2 cellular contexts compared by ENCODE assay signal in the genomic region with DNA sequence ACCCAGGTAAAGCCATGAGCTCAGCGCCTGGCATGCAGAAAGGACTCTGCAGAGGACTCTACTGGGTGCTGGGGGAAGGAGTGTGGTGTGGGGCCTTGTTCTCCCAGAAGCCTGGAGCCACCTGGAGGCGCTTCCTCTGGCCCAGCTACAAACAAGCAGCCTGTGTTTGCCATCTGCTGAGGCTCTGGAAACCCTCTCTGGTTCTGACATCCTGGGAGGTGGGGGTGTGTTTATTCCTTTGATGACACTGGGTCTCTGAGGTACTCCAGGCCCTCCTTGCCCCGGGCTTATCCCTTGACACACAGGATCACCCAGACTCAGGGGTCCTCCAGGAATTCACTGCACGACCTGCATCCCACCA.
TF ChIP-seq lines count a peak whose summit lies in the region.

No MANE protein-coding gene starts in this region.

TF ChIP-seq in IMR-90, 13 proteins besides CTCF, POLR2A, EP300 and RAD21:
- TF ChIP-seq, protein P1, sequence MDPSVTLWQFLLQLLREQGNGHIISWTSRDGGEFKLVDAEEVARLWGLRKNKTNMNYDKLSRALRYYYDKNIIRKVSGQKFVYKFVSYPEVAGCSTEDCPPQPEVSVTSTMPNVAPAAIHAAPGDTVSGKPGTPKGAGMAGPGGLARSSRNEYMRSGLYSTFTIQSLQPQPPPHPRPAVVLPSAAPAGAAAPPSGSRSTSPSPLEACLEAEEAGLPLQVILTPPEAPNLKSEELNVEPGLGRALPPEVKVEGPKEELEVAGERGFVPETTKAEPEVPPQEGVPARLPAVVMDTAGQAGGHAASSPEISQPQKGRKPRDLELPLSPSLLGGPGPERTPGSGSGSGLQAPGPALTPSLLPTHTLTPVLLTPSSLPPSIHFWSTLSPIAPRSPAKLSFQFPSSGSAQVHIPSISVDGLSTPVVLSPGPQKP (IDR thresholded peaks at IDR 0.05; ENCODE audit: borderline replicate concordance, low read depth, low read length) = no peak
- TF ChIP-seq RCOR1 (IDR thresholded peaks at IDR 0.05; ENCODE audit: insufficient replicate concordance, low read length) (no peak), MAZ (IDR thresholded peaks at IDR 0.05; ENCODE audit: borderline replicate concordance, low read depth, low read length) (no peak), MAFK (IDR thresholded peaks at IDR 0.05; ENCODE audit: low read depth, low read length) (no peak), SMC3 (IDR thresholded peaks at IDR 0.05; ENCODE audit: low read depth, low read length) (no peak), CEBPB (IDR thresholded peaks at IDR 0.05; ENCODE audit: low read depth, low read length) (no peak), MXI1 (IDR thresholded peaks at IDR 0.05; ENCODE audit: borderline replicate concordance, low read depth, low read length) (no peak), CHD1 (IDR thresholded peaks at IDR 0.05; ENCODE audit: low read depth, low read length) (no peak)

TF ChIP-seq in H1, 55 proteins besides CTCF, POLR2A, EP300 and RAD21:
- TF ChIP-seq ASH2L (IDR thresholded peaks at IDR 0.05; ENCODE audit: low read length) (no peak), PHF8 (conservative IDR thresholded peaks at IDR 0.05; ENCODE audit: low read depth, low read length) (no peak), RFX5 (IDR thresholded peaks at IDR 0.05; ENCODE audit: borderline replicate concordance, low read depth, low read length) (no peak), TBP (IDR thresholded peaks at IDR 0.05; ENCODE audit: low read depth, low read length) (no peak), KDM4A (IDR thresholded peaks at IDR 0.05; ENCODE audit: low read depth, low read length, severe bottlenecking) (no peak), CEBPB (IDR thresholded peaks at IDR 0.05; ENCODE audit: low read depth, low read length) (no peak), CREB1 (IDR thresholded peaks at IDR 0.05) (no peak)
- TF ChIP-seq, protein P2, sequence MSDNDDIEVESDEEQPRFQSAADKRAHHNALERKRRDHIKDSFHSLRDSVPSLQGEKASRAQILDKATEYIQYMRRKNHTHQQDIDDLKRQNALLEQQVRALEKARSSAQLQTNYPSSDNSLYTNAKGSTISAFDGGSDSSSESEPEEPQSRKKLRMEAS (IDR thresholded peaks at IDR 0.05) = no peak
